13 cellular contexts compared by ENCODE assay signal in genomic region chr3:143808999-143809700, GRCh38. TPM values are rescaled to one million over a fixed set of nuclear protein-coding genes. Genes with fewer than 3 reads are reported as not detected.
A peak's percentile ranks its signal among the peaks of the same experiment; 100 is the strongest.
DNase-seq lines count a peak whose midpoint lies in the region; ATAC-seq and TF ChIP-seq lines count a peak whose summit lies in the region.
"Had no signal": no experiment of that assay in that cellular context is flagged by ENCODE, and none has a peak within 500 bp of the region (broad histone marks: within the 10 kb centered on the region; RNA-seq: fewer than 3 reads in every experiment).

No MANE protein-coding gene starts in this region.

- H3K36me3 Mint-ChIP-seq in activated CD4-positive, alpha-beta T cell treated with anti-CD3 and anti-CD28 coated beads for 36 hours (ENCODE audit: low read depth), result peaks cover 6% of the 10 kb centered on the region

- H3K27me3 Mint-ChIP-seq in activated CD4-positive, alpha-beta T cell treated with anti-CD3 and anti-CD28 coated beads for 36 hours, result no peaks in the 10 kb centered on the region
- H3K27me3 Mint-ChIP-seq: CD8-positive, alpha-beta memory T cell had no signal

- no peaks in the 10 kb centered on the region for H3K9me3 Mint-ChIP-seq in activated CD4-positive, alpha-beta T cell treated with anti-CD3 and anti-CD28 coated beads for 36 hours (ENCODE audit: low read depth)
- H3K9me3 Mint-ChIP-seq: CD8-positive, alpha-beta memory T cell had no signal

- no peak overlapping the region for H3K4me3 ChIP-seq in KMS-11 (IDR thresholded peaks at IDR 0.05; ENCODE audit: insufficient read depth, low read depth, low read length)
- no peak overlapping the region for H3K4me3 ChIP-seq in thyroid gland (replicated peaks in 1 of 3)

- H3K27ac Mint-ChIP-seq in activated CD4-positive, alpha-beta T cell treated with anti-CD3 and anti-CD28 coated beads for 36 hours, result no peak overlapping the region
- H3K27ac Mint-ChIP-seq: CD8-positive, alpha-beta memory T cell had no signal

- no peaks in the 10 kb centered on the region for H3K9me3 ChIP-seq in thyroid gland

- intact Hi-C loops in thyroid gland (cut with DNase I), result no loop called here
- intact Hi-C loops in activated CD4-positive, alpha-beta T cell treated with anti-CD3 and anti-CD28 coated beads for 36 hours (cut with DNase I, micrococcal nuclease), result no loop called here

- POLR2A ChIA-PET in activated CD4-positive, alpha-beta T cell treated with anti-CD3 and anti-CD28 coated beads for 36 hours (lab: Charles Lee), result no interaction called here

- no peak overlapping the region for H3K4me3 Mint-ChIP-seq in activated CD4-positive, alpha-beta T cell treated with anti-CD3 and anti-CD28 coated beads for 36 hours
- H3K4me3 Mint-ChIP-seq: CD8-positive, alpha-beta memory T cell had no signal

- 0 out of 2 replicates have a peak overlapping the region, but pooled peaks have one; percentile 6 for H3K4me2 ChIP-seq in KMS-11

- no peaks in the 10 kb centered on the region for H4K20me1 ChIP-seq in KMS-11 (ENCODE audit: insufficient read depth)

- H3K4me1 ChIP-seq in KMS-11 (ENCODE audit: low read depth, poor library complexity, severe bottlenecking), result peaks cover 34% of the 10 kb centered on the region
- H3K4me1 ChIP-seq in thyroid gland, result peaks cover 26 to 28% of the 10 kb centered on the region in 2 donors

- WGBS in thyroid gland, 2 donors, result 55 to 58% methylated on average over 5 of the region's 5 CpGs

- H2AFZ ChIP-seq in KMS-11 (ENCODE audit: low read depth), result no peak overlapping the region

- H3K27ac ChIP-seq in KMS-11 (no peak overlapping the region), thyroid gland (peak overlapping the region in 2 of 3 donors; percentile 2 to 41)

- CTCF ChIA-PET in activated CD4-positive, alpha-beta T cell treated with anti-CD3 and anti-CD28 coated beads for 36 hours (lab: Charles Lee), result interaction anchor here (1.0 kb wide), 1 partner anchor 13 kb away, joined by 3 read pairs; no protein-coding TSS in a partner anchor

- no peaks in the 10 kb centered on the region for H3K36me3 ChIP-seq in KMS-11 (ENCODE audit: insufficient read depth)
- no peaks in the 10 kb centered on the region for H3K36me3 ChIP-seq in thyroid gland

- no peak for TF ChIP-seq POLR2A in thyroid gland (IDR thresholded peaks at IDR 0.05)

- DNase-seq in fibroblast of gingiva (ENCODE audit: low read depth) (peak; percentile 94), medulla oblongata (ENCODE audit: extremely low spot score) (peak; percentile 53), thyroid gland (no peak), NCI-H69 (lab: John Stamatoyannopoulos, UW) (no peak), NCI-H146 (lab: John Stamatoyannopoulos, UW) (no peak), NCI-H2196 treated with DMSO at 0.1 percent for 48 hours (lab: John Stamatoyannopoulos, UW; ENCODE audit: unreplicated experiment) (no peak)
- no peak for DNase-seq in activated CD4-positive, alpha-beta T cell treated with anti-CD3 and anti-CD28 coated beads for 36 hours
- DNase-seq: activated naive CD4-positive, alpha-beta T cell; CD8-positive, alpha-beta memory T cell; NCI-H524; posterior cingulate gyrus; stimulated activated CD4-positive, alpha-beta T cell treated with anti-CD3 and anti-CD28 coated beads, Interleukin-2, amount 100 ng/mL, for 24 hours had no signal

- ATAC-seq in activated CD4-positive, alpha-beta T cell treated with anti-CD3 and anti-CD28 coated beads for 36 hours, result no peak

- TF ChIP-seq CTCF in KMS-11 (conservative IDR thresholded peaks at IDR 0.05; ENCODE audit: low read depth, low read length) (no peak), thyroid gland (IDR thresholded peaks at IDR 0.05) (no peak)

- peaks cover 9% of the 10 kb centered on the region for H3K4me1 Mint-ChIP-seq in activated CD4-positive, alpha-beta T cell treated with anti-CD3 and anti-CD28 coated beads for 36 hours

- no peaks in the 10 kb centered on the region for H3K79me2 ChIP-seq in KMS-11 (ENCODE audit: insufficient read depth, low read depth)

- H3K27me3 ChIP-seq in KMS-11 (ENCODE audit: insufficient read depth, low read depth) (no peaks in the 10 kb centered on the region), thyroid gland (no peaks in the 10 kb centered on the region)

- H3K9ac ChIP-seq in KMS-11, result no peak overlapping the region

RNA-seq across cellular contexts. Expression of gene SLC9A9, which starts 39.1 kb away (rescaled TPM):
- total RNA-seq in thyroid gland, result 10 to 100 TPM in 3 of 4 donors, 1 to 10 TPM in 1; 7.8 to 19.6 (median 13.4) TPM
- total RNA-seq in activated CD4-positive, alpha-beta T cell treated with anti-CD3 and anti-CD28 coated beads for 36 hours, result 1 to 10 TPM; 1.4 to 1.6 TPM

Comparison
In these comparisons a context has a peak if more than half of its experiments do, and no peak if none do; other contexts are left out.
1. DNase-seq: peak in fibroblast of gingiva (single experiment) and medulla oblongata (single experiment); none in thyroid gland (0 of 2), activated CD4-positive, alpha-beta T cell treated with anti-CD3 and anti-CD28 coated beads for 36 hours (single experiment), NCI-H69 (single experiment), NCI-H146 (single experiment) and NCI-H2196 treated with DMSO at 0.1 percent for 48 hours (single experiment).